ENCODE assay signal across 1 cellular context in genomic region chr9:124754289-124754688, GRCh38.
TF ChIP-seq lines count a peak whose summit lies in the region.

No MANE protein-coding gene starts in this region.

TF ChIP-seq in K562, 482 proteins besides CTCF, POLR2A, EP300 and RAD21 (continued from another document):
- TF ChIP-seq RUNX1 (IDR thresholded peaks at IDR 0.05; ENCODE audit: low read depth) (no peak), MAFG (tag; conservative IDR thresholded peaks at IDR 0.05) (peak; percentile 42; the same call in 1 of the 2 replicates), MAFK (IDR thresholded peaks at IDR 0.05; ENCODE audit: low read length) (peak; percentile 26; the same call in 1 of the 2 replicates), VEZF1 (CRISPR knock-in tag; IDR thresholded peaks at IDR 0.05) (0 out of 2 replicates have a peak, but pooled peaks have one; percentile 17), USF2 (CRISPR knock-in tag; IDR thresholded peaks at IDR 0.05) (no peak), FOXM1 (IDR thresholded peaks at IDR 0.05; ENCODE audit: low read depth) (peak; percentile 84), FOXM1 (CRISPR knock-in tag; IDR thresholded peaks at IDR 0.05; ENCODE audit: low read depth) (no peak), ZBTB5 (IDR thresholded peaks at IDR 0.05) (no peak), SRF (CRISPR knock-in tag; IDR thresholded peaks at IDR 0.05) (0 out of 4 replicates have a peak, but pooled peaks of 1 of the 2 experiments have one; percentile 53), MAZ (CRISPR knock-in tag; conservative IDR thresholded peaks at IDR 0.05 in 1 of 2, IDR thresholded peaks at IDR 0.05 in 1 of 2) (no peak), HDGF (IDR thresholded peaks at IDR 0.05) (no peak), NR2F6 (CRISPR knock-in tag; IDR thresholded peaks at IDR 0.05) (no peak), C11orf30 (IDR thresholded peaks at IDR 0.05; ENCODE audit: low read depth) (peak; percentile 54), ZNF174 (CRISPR knock-in tag; IDR thresholded peaks at IDR 0.05) (no peak), DPF2 (IDR thresholded peaks at IDR 0.05) (peak; percentile 30; the same call in 1 of the 2 replicates), RBM39 (optimal IDR thresholded peaks at IDR 0.05; ENCODE audit: low read depth, low read length) (no peak), MNT (conservative IDR thresholded peaks at IDR 0.05) (0 out of 4 replicates have a peak, but pooled peaks of 1 of the 2 experiments have one; percentile 23), CHAMP1 (IDR thresholded peaks at IDR 0.05) (peak; percentile 58; the same call in 1 of the 2 replicates), SMC3 (conservative IDR thresholded peaks at IDR 0.05; ENCODE audit: insufficient read depth, low read depth, low read length) (0 out of 2 replicates have a peak, but pooled peaks have one; percentile 28), ZNF197 (CRISPR knock-in tag; IDR thresholded peaks at IDR 0.05; ENCODE audit: low read depth) (no peak), UBTF (IDR thresholded peaks at IDR 0.05; ENCODE audit: borderline replicate concordance in 1 of 2, low read depth in 2 of 2, low read length in 2 of 2) (no peak), EZH2 (IDR thresholded peaks at IDR 0.05; ENCODE audit: borderline replicate concordance, low read depth, low read length) (no peak), RHOXF2B (CRISPR knock-in tag; conservative IDR thresholded peaks at IDR 0.05) (no peak), MEF2D (tag; conservative IDR thresholded peaks at IDR 0.05; ENCODE audit: low read depth) (no peak), ARID2 (IDR thresholded peaks at IDR 0.05) (no peak), KLF16 (IDR thresholded peaks at IDR 0.05) (no peak), DEAF1 (CRISPR knock-in tag; IDR thresholded peaks at IDR 0.05) (peak; percentile 59), ZSCAN32 (CRISPR knock-in tag; IDR thresholded peaks at IDR 0.05) (no peak), ZBTB26 (CRISPR knock-in tag; IDR thresholded peaks at IDR 0.05) (no peak), MYBL2 (IDR thresholded peaks at IDR 0.05; ENCODE audit: low read depth) (peak; percentile 89), MYBL2 (CRISPR knock-in tag; IDR thresholded peaks at IDR 0.05; ENCODE audit: borderline replicate concordance) (no peak), TEAD4 (IDR thresholded peaks at IDR 0.05; ENCODE audit: low read length) (peak; percentile 39), TEAD4 (CRISPR knock-in tag; IDR thresholded peaks at IDR 0.05; ENCODE audit: borderline replicate concordance) (no peak), ARID3B (CRISPR knock-in tag; IDR thresholded peaks at IDR 0.05; ENCODE audit: borderline replicate concordance) (no peak), CC2D1A (IDR thresholded peaks at IDR 0.05) (peak; percentile 74), PBX2 (CRISPR knock-in tag; IDR thresholded peaks at IDR 0.05; ENCODE audit: low read depth) (no peak), PBX2 (tag; conservative IDR thresholded peaks at IDR 0.05; ENCODE audit: low read depth) (peak; percentile 25; the same call in 1 of the 2 replicates), GABPB2 (CRISPR knock-in tag; conservative IDR thresholded peaks at IDR 0.05) (no peak), JUND (IDR thresholded peaks at IDR 0.05; ENCODE audit: borderline replicate concordance, low read depth, low read length) (0 out of 2 replicates have a peak, but pooled peaks have one; percentile 16), JUND (tag; IDR thresholded peaks at IDR 0.05; ENCODE audit: borderline replicate concordance, low read depth, low read length) (no peak), POLR2B (IDR thresholded peaks at IDR 0.05; ENCODE audit: low read depth, partially characterized antibody) (no peak), NFYB (IDR thresholded peaks at IDR 0.05; ENCODE audit: extremely low read depth, insufficient read length) (no peak), CBX8 (IDR thresholded peaks at IDR 0.05; ENCODE audit: borderline replicate concordance, extremely low read depth, low read depth, low read length, poor library complexity, severe bottlenecking) (no peak), PURB (CRISPR knock-in tag; IDR thresholded peaks at IDR 0.05; ENCODE audit: low read depth) (no peak), ZNF316 (IDR thresholded peaks at IDR 0.05) (peak; percentile 53)
TF ChIP-seq in K562: peak in this region for 18.
